In the genomic region with DNA sequence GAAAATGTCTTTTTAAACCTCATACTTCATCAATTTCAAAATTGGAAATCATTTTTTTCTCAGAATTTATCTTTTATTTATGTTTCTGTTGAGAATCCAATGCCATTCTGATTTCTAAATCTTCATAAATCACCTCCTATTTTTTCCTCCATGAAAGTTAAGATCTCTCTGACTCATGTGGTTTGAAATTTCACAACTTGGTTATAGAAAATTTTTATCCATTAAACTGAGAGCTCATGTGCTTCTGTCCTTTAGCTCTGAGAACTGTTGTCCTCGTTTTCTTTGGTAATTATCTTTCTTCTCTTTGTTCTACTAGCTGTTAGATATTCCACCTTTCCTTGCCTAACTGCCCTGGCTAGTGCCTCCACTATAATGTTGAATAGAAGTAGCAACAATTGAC, we compare ENCODE assay signal across 18 cellular contexts. TPM values are rescaled to one million over a fixed set of nuclear protein-coding genes. Genes with fewer than 3 reads are reported as not detected.
DNase-seq lines count a peak whose midpoint lies in the region; ATAC-seq and TF ChIP-seq lines count a peak whose summit lies in the region.
"Had no signal": no experiment of that assay in that cellular context is flagged by ENCODE, and none has a peak within 500 bp of the region (broad histone marks: within the 10 kb centered on the region; RNA-seq: fewer than 3 reads in every experiment).

No MANE protein-coding gene starts in this region.

- H3K27ac Mint-ChIP-seq in brain (peak overlapping the region in 1 of 5 experiments; percentile 95), nephron (peak overlapping the region in 1 of 3 experiments; percentile 92)
- no peak overlapping the region for H3K27ac Mint-ChIP-seq in activated CD8-positive, alpha-beta T cell treated with anti-CD3 and anti-CD28 coated beads for 36 hours
- H3K27ac Mint-ChIP-seq: CD14-positive monocyte had no signal

- peaks cover 37% of the 10 kb centered on the region for H3K4me1 Mint-ChIP-seq in brain
- H3K4me1 Mint-ChIP-seq in nephron: peaks cover 6% of the 10 kb centered on the region
- H3K4me1 Mint-ChIP-seq in activated CD8-positive, alpha-beta T cell treated with anti-CD3 and anti-CD28 coated beads for 36 hours (ENCODE audit: low read depth): peaks cover 3% of the 10 kb centered on the region

- POLR2A ChIA-PET in activated CD8-positive, alpha-beta T cell treated with anti-CD3 and anti-CD28 coated beads for 36 hours (lab: Charles Lee): no interaction called here

- H3K4me3 ChIP-seq in right atrium auricular region (peak overlapping the region in 1 of 2 donors; percentile 84), heart left ventricle (peak overlapping the region in 3 of 12 donors; percentile 81 to 91 (median 90)), upper lobe of right lung (no peak overlapping the region)
- H3K4me3 ChIP-seq: K562 had no signal

- H3K36me3 Mint-ChIP-seq in brain (no peaks in the 10 kb centered on the region), nephron (ENCODE audit: low read depth) (no peaks in the 10 kb centered on the region)
- H3K36me3 Mint-ChIP-seq in activated CD8-positive, alpha-beta T cell treated with anti-CD3 and anti-CD28 coated beads for 36 hours (ENCODE audit: low read depth): peaks cover 2% of the 10 kb centered on the region
- H3K36me3 Mint-ChIP-seq: CD14-positive monocyte had no signal

- H3K9me3 Mint-ChIP-seq in brain: no peaks in the 10 kb centered on the region
- H3K9me3 Mint-ChIP-seq in nephron: no peaks in the 10 kb centered on the region
- H3K9me3 Mint-ChIP-seq in activated CD8-positive, alpha-beta T cell treated with anti-CD3 and anti-CD28 coated beads for 36 hours: no peaks in the 10 kb centered on the region

- H3K9me3 ChIP-seq in right atrium auricular region: no peaks in the 10 kb centered on the region
- H3K9me3 ChIP-seq in heart left ventricle: no peaks in the 10 kb centered on the region
- H3K9me3 ChIP-seq in upper lobe of right lung: no peaks in the 10 kb centered on the region

- intact Hi-C loops in heart left ventricle (cut with DNase I) (no loop called here), upper lobe of right lung (cut with DNase I) (no loop called here)
- intact Hi-C loops in activated CD8-positive, alpha-beta T cell treated with anti-CD3 and anti-CD28 coated beads for 36 hours (cut with micrococcal nuclease): no loop called here

- H3K27me3 ChIP-seq in right atrium auricular region (no peaks in the 10 kb centered on the region), heart left ventricle (peaks cover 0 to 19% (median 0%) of the 10 kb centered on the region in 9 donors), upper lobe of right lung (no peaks in the 10 kb centered on the region)

- WGBS in heart left ventricle, 4 donors: 75 to 84% (median 80%) methylated on average over 1 of the region's 1 CpG

- H3K36me3 ChIP-seq in right atrium auricular region (no peaks in the 10 kb centered on the region), heart left ventricle (no peaks in the 10 kb centered on the region), upper lobe of right lung (no peaks in the 10 kb centered on the region)

- H3K4me1 ChIP-seq in right atrium auricular region (peaks cover 0 to 26% of the 10 kb centered on the region in 2 donors), heart left ventricle (peaks cover 0 to 35% (median 13%) of the 10 kb centered on the region in 12 donors), upper lobe of right lung (peaks cover 6% of the 10 kb centered on the region)

- H3K27ac ChIP-seq in right atrium auricular region (peak overlapping the region; percentile 50 to 91), heart left ventricle (peak overlapping the region in 6 of 12 donors; percentile 19 to 94 (median 82)), upper lobe of right lung (peak overlapping the region; percentile 85)
- H3K27ac ChIP-seq: HL-60 had no signal

- DNase-seq in right atrium auricular region (ENCODE audit: low spot score): no peak
- DNase-seq in heart left ventricle: no peak
- no peak for DNase-seq in upper lobe of right lung
- no peak for DNase-seq in 8988T
- no peak for DNase-seq in activated CD8-positive, alpha-beta T cell treated with anti-CD3 and anti-CD28 coated beads for 36 hours
- no peak for DNase-seq in T1000 (lab: John Stamatoyannopoulos, UW)
- DNase-seq: COR-L47, NCI-H1092 treated with DMSO at 0.1 percent for 48 hours, NCI-H1694 treated with DMSO at 0.1 percent for 48 hours, NCI-H446, NCI-H748 treated with DMSO at 0.1 percent for 48 hours, SIG-M5 had no signal

- TF ChIP-seq CTCF in right atrium auricular region (IDR thresholded peaks at IDR 0.05) (no peak), heart left ventricle (IDR thresholded peaks at IDR 0.05) (no peak), brain (conservative IDR thresholded peaks at IDR 0.05) (no peak), nephron (IDR thresholded peaks at IDR 0.05; ENCODE audit: unreplicated experiment in 3 of 3) (no peak), upper lobe of right lung (IDR thresholded peaks at IDR 0.05) (no peak)
- TF ChIP-seq CTCF in activated CD8-positive, alpha-beta T cell treated with anti-CD3 and anti-CD28 coated beads for 36 hours (IDR thresholded peaks at IDR 0.05): no peak

- H3K4me3 Mint-ChIP-seq in brain (peak overlapping the region in 4 of 5 experiments; percentile 89 to 95 (median 94)), nephron (peak overlapping the region in 2 of 3 experiments; percentile 93 to 94)
- H3K4me3 Mint-ChIP-seq in activated CD8-positive, alpha-beta T cell treated with anti-CD3 and anti-CD28 coated beads for 36 hours: no peak overlapping the region

- no peak for ATAC-seq in heart left ventricle
- ATAC-seq in upper lobe of right lung: no peak
- ATAC-seq in activated CD8-positive, alpha-beta T cell treated with anti-CD3 and anti-CD28 coated beads for 36 hours: no peak
- ATAC-seq: K562 had no signal

- CTCF ChIA-PET in activated CD8-positive, alpha-beta T cell treated with anti-CD3 and anti-CD28 coated beads for 36 hours (lab: Charles Lee): no interaction called here

- no peak for TF ChIP-seq POLR2A in heart left ventricle (IDR thresholded peaks at IDR 0.05)

- H3K27me3 Mint-ChIP-seq in brain: peaks cover 21% of the 10 kb centered on the region
- H3K27me3 Mint-ChIP-seq in nephron (ENCODE audit: low read depth): peaks cover 30% of the 10 kb centered on the region
- peaks cover 30% of the 10 kb centered on the region for H3K27me3 Mint-ChIP-seq in activated CD8-positive, alpha-beta T cell treated with anti-CD3 and anti-CD28 coated beads for 36 hours

RNA-seq across cellular contexts. Expression of a gene that starts 1.5 kb away (rescaled TPM):
- total RNA-seq in right atrium auricular region (10 to 100 TPM; 17.8 to 21.1 TPM), heart left ventricle (10 to 100 TPM; 10.5 to 20.4 (median 13.1) TPM), upper lobe of right lung (14.0 TPM)
- polyA plus RNA-seq in heart left ventricle (1 to 10 TPM; 2.1 to 2.6 TPM), brain (ENCODE audit: insufficient read depth, low read depth, low replicate concordance) (0.64 TPM)
- not detected for total RNA-seq in activated CD8-positive, alpha-beta T cell treated with anti-CD3 and anti-CD28 coated beads for 36 hours
- total RNA-seq: G401 had no signal
- polyA plus RNA-seq: CD14-positive monocyte, K562 had no signal

Comparison
In these comparisons a context has a peak if more than half of its experiments do, and no peak if none do; other contexts are left out.
1. RNA of a gene that starts 1.5 kb away (total RNA-seq): 17.8 to 21.1 TPM in right atrium auricular region, 14.0 TPM in upper lobe of right lung (single experiment) and 10.5 to 20.4 TPM in heart left ventricle; not detected in activated CD8-positive, alpha-beta T cell treated with anti-CD3 and anti-CD28 coated beads for 36 hours; every median in the first group is over 10 times any median in the second.